Comparison of ENCODE assay signal across 10 cellular contexts in the genomic region with DNA sequence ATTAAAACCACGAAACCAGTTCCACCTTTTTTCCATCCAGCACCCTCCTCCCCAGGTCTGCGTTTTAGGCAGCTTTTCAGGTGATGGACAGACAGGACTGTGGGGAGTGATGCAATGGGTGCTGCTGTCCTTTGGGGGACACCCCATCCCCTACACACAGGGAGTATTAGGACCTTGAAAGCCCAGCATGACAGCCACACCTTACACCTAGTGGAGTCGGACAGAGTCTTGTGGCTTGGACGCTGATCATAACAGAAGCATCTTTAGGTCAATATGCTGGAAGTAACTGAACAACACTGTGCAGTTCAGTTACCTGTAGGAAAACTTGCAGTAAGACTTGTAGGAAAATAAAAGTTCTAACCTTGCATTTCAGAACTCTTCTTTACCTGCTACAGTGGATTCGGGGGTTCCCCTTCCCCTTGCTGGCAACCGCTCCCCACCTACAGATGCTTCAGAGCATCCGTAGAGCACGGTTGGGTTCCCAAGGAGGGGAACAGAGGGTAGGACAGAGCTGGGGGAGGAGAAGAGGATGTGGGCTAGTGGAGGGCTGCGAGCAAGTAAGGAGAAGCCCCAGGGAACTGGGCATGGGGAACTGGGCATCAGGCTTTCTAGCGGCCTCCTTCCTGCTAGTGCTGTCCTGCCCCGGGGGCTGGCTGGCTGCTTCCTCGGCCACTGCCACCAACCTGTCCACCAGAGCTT. TPM values are rescaled to one million over a fixed set of nuclear protein-coding genes. Genes with fewer than 3 reads are reported as not detected.
DNase-seq lines count a peak whose midpoint lies in the region; ATAC-seq lines count a peak whose summit lies in the region.
"Had no signal": no experiment of that assay in that cellular context is flagged by ENCODE, and none has a peak within 500 bp of the region (broad histone marks: within the 10 kb centered on the region; RNA-seq: fewer than 3 reads in every experiment).

No MANE protein-coding gene starts in this region.

- DNase-seq in activated T-cell treated with anti-CD3 and anti-CD28 coated beads, Interleukin-2, amount 50 U/mL, for 24 hours: peak; percentile 42
- no peak for DNase-seq in activated T-cell treated with anti-CD3 and anti-CD28 coated beads, Interleukin-2, amount 50 U/mL, for 1 hour
- DNase-seq in NCI-H345 treated with DMSO at 0.1 percent for 48 hours (lab: John Stamatoyannopoulos, UW; ENCODE audit: unreplicated experiment) (no peak), SKM-1 (lab: John Stamatoyannopoulos, UW; ENCODE audit: unreplicated experiment) (no peak)
- DNase-seq: KBM-7; NK-92 treated with Interleukin-12 subunit alpha and Interleukin-12 subunit beta, amount 100 ng/mL, for 24 hours had no signal

- no peak overlapping the region for H3K4me3 Mint-ChIP-seq in activated T-cell treated with anti-CD3 and anti-CD28 coated beads, Interleukin-2, amount 50 U/mL, for 24 hours
- H3K4me3 Mint-ChIP-seq in activated T-helper 17 cell treated with anti-CD3 and anti-CD28 coated beads, Interleukin-2, amount 50 U/mL, for 72 hours: peak overlapping the region; percentile 90
- H3K4me3 Mint-ChIP-seq in stimulated activated naive CD8-positive, alpha-beta T cell treated with anti-CD3 and anti-CD28 coated beads, Interleukin-15, Interleukin-2, amounts not matched to agents 100 ng/mL and 50 ng/mL, for 24 hours: peak overlapping the region; percentile 42

- H3K27ac Mint-ChIP-seq in activated T-cell treated with anti-CD3 and anti-CD28 coated beads, Interleukin-2, amount 50 U/mL, for 24 hours: peak overlapping the region; percentile 65
- H3K27ac Mint-ChIP-seq in activated T-helper 17 cell treated with anti-CD3 and anti-CD28 coated beads, Interleukin-2, amount 50 U/mL, for 72 hours: peak overlapping the region; percentile 89
- H3K27ac Mint-ChIP-seq in stimulated activated naive CD8-positive, alpha-beta T cell treated with anti-CD3 and anti-CD28 coated beads, Interleukin-15, Interleukin-2, amounts not matched to agents 100 ng/mL and 50 ng/mL, for 24 hours: peak overlapping the region; percentile 78

- H3K36me3 Mint-ChIP-seq in activated T-cell treated with anti-CD3 and anti-CD28 coated beads, Interleukin-2, amount 50 U/mL, for 24 hours (ENCODE audit: low read depth): no peaks in the 10 kb centered on the region
- no peaks in the 10 kb centered on the region for H3K36me3 Mint-ChIP-seq in activated T-helper 17 cell treated with anti-CD3 and anti-CD28 coated beads, Interleukin-2, amount 50 U/mL, for 72 hours (ENCODE audit: low read depth)
- H3K36me3 Mint-ChIP-seq in stimulated activated naive CD8-positive, alpha-beta T cell treated with anti-CD3 and anti-CD28 coated beads, Interleukin-15, Interleukin-2, amounts not matched to agents 100 ng/mL and 50 ng/mL, for 24 hours (ENCODE audit: low read depth): no peaks in the 10 kb centered on the region

- peaks cover 18% of the 10 kb centered on the region for H3K27me3 Mint-ChIP-seq in activated T-cell treated with anti-CD3 and anti-CD28 coated beads, Interleukin-2, amount 50 U/mL, for 24 hours
- H3K27me3 Mint-ChIP-seq in activated T-helper 17 cell treated with anti-CD3 and anti-CD28 coated beads, Interleukin-2, amount 50 U/mL, for 72 hours: no peaks in the 10 kb centered on the region
- H3K27me3 Mint-ChIP-seq in stimulated activated naive CD8-positive, alpha-beta T cell treated with anti-CD3 and anti-CD28 coated beads, Interleukin-15, Interleukin-2, amounts not matched to agents 100 ng/mL and 50 ng/mL, for 24 hours: peaks cover 11% of the 10 kb centered on the region

- ATAC-seq in GM21825 (IDR thresholded peaks at IDR 0.05; ENCODE audit: unreplicated experiment) (peak; percentile 46), GM19455 (IDR thresholded peaks at IDR 0.05; ENCODE audit: unreplicated experiment) (no peak)
- peak; percentile 59 for ATAC-seq in activated T-helper 17 cell treated with anti-CD3 and anti-CD28 coated beads, Interleukin-2, amount 50 U/mL, for 72 hours (replicated peaks)

- H3K9me3 Mint-ChIP-seq in activated T-cell treated with anti-CD3 and anti-CD28 coated beads, Interleukin-2, amount 50 U/mL, for 24 hours: no peaks in the 10 kb centered on the region
- H3K9me3 Mint-ChIP-seq in activated T-helper 17 cell treated with anti-CD3 and anti-CD28 coated beads, Interleukin-2, amount 50 U/mL, for 72 hours: no peaks in the 10 kb centered on the region
- no peaks in the 10 kb centered on the region for H3K9me3 Mint-ChIP-seq in stimulated activated naive CD8-positive, alpha-beta T cell treated with anti-CD3 and anti-CD28 coated beads, Interleukin-15, Interleukin-2, amounts not matched to agents 100 ng/mL and 50 ng/mL, for 24 hours

- peaks cover 48% of the 10 kb centered on the region for H3K4me1 Mint-ChIP-seq in activated T-cell treated with anti-CD3 and anti-CD28 coated beads, Interleukin-2, amount 50 U/mL, for 24 hours (ENCODE audit: low read depth)
- H3K4me1 Mint-ChIP-seq in activated T-helper 17 cell treated with anti-CD3 and anti-CD28 coated beads, Interleukin-2, amount 50 U/mL, for 72 hours: peaks cover 30% of the 10 kb centered on the region
- H3K4me1 Mint-ChIP-seq in stimulated activated naive CD8-positive, alpha-beta T cell treated with anti-CD3 and anti-CD28 coated beads, Interleukin-15, Interleukin-2, amounts not matched to agents 100 ng/mL and 50 ng/mL, for 24 hours (ENCODE audit: low read depth): peaks cover 69% of the 10 kb centered on the region

RNA-seq across cellular contexts. Expression of a gene that starts 31.7 kb away (rescaled TPM):
- total RNA-seq in activated T-helper 17 cell treated with anti-CD3 and anti-CD28 coated beads, Interleukin-2, amount 50 U/mL, for 72 hours: 1 to 10 TPM; 2.5 to 7.8 TPM
